In genomic region chr1:1013105-1013921, GRCh38 we compare ENCODE assay signal across 8 cellular contexts. TPM values are rescaled to one million over a fixed set of nuclear protein-coding genes. Genes with fewer than 3 reads are reported as not detected.
DNase-seq lines count a peak whose midpoint lies in the region; ATAC-seq and TF ChIP-seq lines count a peak whose summit lies in the region.

Gene ISG15 (plus strand): TSS chr1:1013497. CDS start chr1:1013574, 77 bp downstream.

- peak within 1 kb of the TSS; percentile 94 to 99 (median 97) for H3K4me3 Mint-ChIP-seq in CD8-positive, alpha-beta memory T cell
- peak within 1 kb of the TSS; percentile 84 for H3K4me3 Mint-ChIP-seq in activated T-helper 2 cell treated with anti-CD3 and anti-CD28 coated beads, Interferon-gamma antibody, Interleukin-2, Interleukin-4, amounts not matched to agents 10 μg/mL and 5 μg/mL and 100 μg/mL, durations not matched to agents 14 hours and 24 hours and 36 hours (ENCODE audit: low read depth)
- H3K4me3 Mint-ChIP-seq in nephron: peak within 1 kb of the TSS; percentile 90 to 91 (median 90)
- peak within 1 kb of the TSS; percentile 93 for H3K4me3 Mint-ChIP-seq in stimulated activated naive CD8-positive, alpha-beta T cell treated with anti-CD3 and anti-CD28 coated beads, Interleukin-15, Interleukin-2, amounts not matched to agents 100 ng/mL and 50 ng/mL, for 24 hours

- POLR2A ChIA-PET in CD8-positive, alpha-beta memory T cell (lab: Charles Lee): interaction anchor here (1.3 to 2.0 kb wide), 2 partner anchors 12 to 103 kb away, joined by 3 to 6 read pairs; partner anchors contain the start of gene C1orf159

- no peak for TF ChIP-seq CTCF in HL-60 (IDR thresholded peaks at IDR 0.05; ENCODE audit: insufficient read depth, low read length)
- TF ChIP-seq CTCF in fibroblast of pulmonary artery (IDR thresholded peaks at IDR 0.05; ENCODE audit: low read length, missing control alignments): no peak
- no peak for TF ChIP-seq CTCF in nephron (IDR thresholded peaks at IDR 0.05; ENCODE audit: unreplicated experiment in 3 of 3)

- H3K4me3 ChIP-seq in CD8-positive, alpha-beta memory T cell (ENCODE audit: low read length): peak within 1 kb of the TSS; percentile 87
- H3K4me3 ChIP-seq in HL-60 (replicated peaks; ENCODE audit: insufficient read depth, low read length) (peak within 1 kb of the TSS; percentile 56), fibroblast of pulmonary artery (replicated peaks; ENCODE audit: low read depth, low read length) (peak within 1 kb of the TSS; percentile 68)

- no peaks in the 10 kb centered on the region for H3K9me3 Mint-ChIP-seq in CD8-positive, alpha-beta memory T cell
- no peaks in the 10 kb centered on the region for H3K9me3 Mint-ChIP-seq in activated T-helper 2 cell treated with anti-CD3 and anti-CD28 coated beads, Interferon-gamma antibody, Interleukin-2, Interleukin-4, amounts not matched to agents 10 μg/mL and 5 μg/mL and 100 μg/mL, durations not matched to agents 14 hours and 24 hours and 36 hours
- H3K9me3 Mint-ChIP-seq in nephron: no peaks in the 10 kb centered on the region
- H3K9me3 Mint-ChIP-seq in stimulated activated naive CD8-positive, alpha-beta T cell treated with anti-CD3 and anti-CD28 coated beads, Interleukin-15, Interleukin-2, amounts not matched to agents 100 ng/mL and 50 ng/mL, for 24 hours: no peaks in the 10 kb centered on the region

- H3K9me3 ChIP-seq in CD8-positive, alpha-beta memory T cell (ENCODE audit: low read length): no peaks in the 10 kb centered on the region

- H3K27me3 Mint-ChIP-seq in CD8-positive, alpha-beta memory T cell: peaks cover 3 to 12% of the 10 kb centered on the region in 2 donors
- peaks cover 2% of the 10 kb centered on the region for H3K27me3 Mint-ChIP-seq in activated T-helper 2 cell treated with anti-CD3 and anti-CD28 coated beads, Interferon-gamma antibody, Interleukin-2, Interleukin-4, amounts not matched to agents 10 μg/mL and 5 μg/mL and 100 μg/mL, durations not matched to agents 14 hours and 24 hours and 36 hours (ENCODE audit: low read depth)
- peaks cover 3% of the 10 kb centered on the region for H3K27me3 Mint-ChIP-seq in nephron (ENCODE audit: low read depth)
- peaks cover 4% of the 10 kb centered on the region for H3K27me3 Mint-ChIP-seq in stimulated activated naive CD8-positive, alpha-beta T cell treated with anti-CD3 and anti-CD28 coated beads, Interleukin-15, Interleukin-2, amounts not matched to agents 100 ng/mL and 50 ng/mL, for 24 hours

- intact Hi-C loops in activated T-helper 2 cell treated with anti-CD3 and anti-CD28 coated beads, Interferon-gamma antibody, Interleukin-2, Interleukin-4, amounts not matched to agents 10 μg/mL and 5 μg/mL and 100 μg/mL, durations not matched to agents 14 hours and 24 hours and 36 hours (cut with micrococcal nuclease): loop anchor here (1.0 to 10.0 kb wide), 2 partner anchors 8 to 191 kb away; partner anchors contain the start of gene TNFRSF18

- DNase-seq in CD8-positive, alpha-beta memory T cell: peak; percentile 84 to 94 (median 87)
- DNase-seq in HL-60 (ENCODE audit: low read depth in 1 of 2, low spot score in 1 of 2) (peak; percentile 61 to 90), RPMI7951 (ENCODE audit: low read depth) (peak; percentile 89), fibroblast of pulmonary artery (ENCODE audit: low read depth) (peak; percentile 85)
- DNase-seq in activated T-helper 2 cell treated with anti-CD3 and anti-CD28 coated beads, Interferon-gamma antibody, Interleukin-2, Interleukin-4, amounts not matched to agents 10 μg/mL and 5 μg/mL and 100 μg/mL, durations not matched to agents 14 hours and 24 hours and 36 hours (ENCODE audit: low spot score): peak; percentile 88

- peaks cover 21% of the 10 kb centered on the region for H3K4me1 ChIP-seq in CD8-positive, alpha-beta memory T cell (ENCODE audit: insufficient read depth, low read length)

- peaks cover 23 to 38% (median 26%) of the 10 kb centered on the region in 3 donors for H3K4me1 Mint-ChIP-seq in CD8-positive, alpha-beta memory T cell
- H3K4me1 Mint-ChIP-seq in activated T-helper 2 cell treated with anti-CD3 and anti-CD28 coated beads, Interferon-gamma antibody, Interleukin-2, Interleukin-4, amounts not matched to agents 10 μg/mL and 5 μg/mL and 100 μg/mL, durations not matched to agents 14 hours and 24 hours and 36 hours (ENCODE audit: low read depth): peaks cover 29% of the 10 kb centered on the region
- H3K4me1 Mint-ChIP-seq in nephron: peaks cover 13% of the 10 kb centered on the region
- H3K4me1 Mint-ChIP-seq in stimulated activated naive CD8-positive, alpha-beta T cell treated with anti-CD3 and anti-CD28 coated beads, Interleukin-15, Interleukin-2, amounts not matched to agents 100 ng/mL and 50 ng/mL, for 24 hours (ENCODE audit: low read depth): peaks cover 42% of the 10 kb centered on the region

- no peaks in the 10 kb centered on the region for H3K27me3 ChIP-seq in CD8-positive, alpha-beta memory T cell (ENCODE audit: insufficient read depth, low read length, poor library complexity, severe bottlenecking)
- H3K27me3 ChIP-seq in HL-60 (ENCODE audit: insufficient read depth, poor library complexity, severe bottlenecking): no peaks in the 10 kb centered on the region

- CTCF ChIA-PET in CD8-positive, alpha-beta memory T cell (lab: Charles Lee): interaction anchor here (1.0 to 3.0 kb wide), 11 partner anchors 9 to 144 kb away, joined by 3 to 21 read pairs (median 5); no protein-coding TSS in a partner anchor

- peaks cover 0 to 8% (median 0%) of the 10 kb centered on the region in 3 donors for H3K36me3 Mint-ChIP-seq in CD8-positive, alpha-beta memory T cell
- H3K36me3 Mint-ChIP-seq in activated T-helper 2 cell treated with anti-CD3 and anti-CD28 coated beads, Interferon-gamma antibody, Interleukin-2, Interleukin-4, amounts not matched to agents 10 μg/mL and 5 μg/mL and 100 μg/mL, durations not matched to agents 14 hours and 24 hours and 36 hours (ENCODE audit: low read depth): peaks cover 3% of the 10 kb centered on the region
- no peaks in the 10 kb centered on the region for H3K36me3 Mint-ChIP-seq in nephron (ENCODE audit: low read depth)
- H3K36me3 Mint-ChIP-seq in stimulated activated naive CD8-positive, alpha-beta T cell treated with anti-CD3 and anti-CD28 coated beads, Interleukin-15, Interleukin-2, amounts not matched to agents 100 ng/mL and 50 ng/mL, for 24 hours (ENCODE audit: low read depth): peaks cover 5% of the 10 kb centered on the region

- ATAC-seq in GM19452 (IDR thresholded peaks at IDR 0.05; ENCODE audit: unreplicated experiment): peak; percentile 80

- H3K27ac ChIP-seq in CD8-positive, alpha-beta memory T cell (ENCODE audit: low read depth, low read length): peak within 1 kb of the TSS; percentile 83
- H3K27ac ChIP-seq in HL-60 (replicated peaks): peak within 1 kb of the TSS; percentile 59

- H3K27ac Mint-ChIP-seq in CD8-positive, alpha-beta memory T cell: peak within 1 kb of the TSS; percentile 93 to 99 (median 98)
- peak within 1 kb of the TSS; percentile 89 for H3K27ac Mint-ChIP-seq in activated T-helper 2 cell treated with anti-CD3 and anti-CD28 coated beads, Interferon-gamma antibody, Interleukin-2, Interleukin-4, amounts not matched to agents 10 μg/mL and 5 μg/mL and 100 μg/mL, durations not matched to agents 14 hours and 24 hours and 36 hours
- peak within 1 kb of the TSS; percentile 84 to 92 (median 89) for H3K27ac Mint-ChIP-seq in nephron
- peak within 1 kb of the TSS; percentile 98 for H3K27ac Mint-ChIP-seq in stimulated activated naive CD8-positive, alpha-beta T cell treated with anti-CD3 and anti-CD28 coated beads, Interleukin-15, Interleukin-2, amounts not matched to agents 100 ng/mL and 50 ng/mL, for 24 hours

- H3K36me3 ChIP-seq in CD8-positive, alpha-beta memory T cell (ENCODE audit: insufficient read depth, low read length): no peaks in the 10 kb centered on the region

RNA-seq across cellular contexts. Expression of gene ISG15, which starts in this region (rescaled TPM):
- total RNA-seq in CD8-positive, alpha-beta memory T cell: 10 to 100 TPM; 16.9 to 20.4 TPM
- 250 TPM for polyA plus RNA-seq in CD8-positive, alpha-beta memory T cell
- 77.9 and 78.8 TPM in 2 replicates for total RNA-seq in RPMI7951 (2014; rRNA removed; shearing (Covaris generic))
- total RNA-seq in activated T-helper 2 cell treated with anti-CD3 and anti-CD28 coated beads, Interferon-gamma antibody, Interleukin-2, Interleukin-4, amounts not matched to agents 10 μg/mL and 5 μg/mL and 100 μg/mL, durations not matched to agents 14 hours and 24 hours and 36 hours: 31.9 and 33.8 TPM in 2 replicates

Comparison
In these comparisons a context has a peak if more than half of its experiments do, and no peak if none do; other contexts are left out.
1. Peak in every context shown above with its lines: DNase-seq, ATAC-seq, H3K4me3 ChIP-seq and H3K27ac ChIP-seq.